1 cellular context compared by ENCODE assay signal in the genomic region with DNA sequence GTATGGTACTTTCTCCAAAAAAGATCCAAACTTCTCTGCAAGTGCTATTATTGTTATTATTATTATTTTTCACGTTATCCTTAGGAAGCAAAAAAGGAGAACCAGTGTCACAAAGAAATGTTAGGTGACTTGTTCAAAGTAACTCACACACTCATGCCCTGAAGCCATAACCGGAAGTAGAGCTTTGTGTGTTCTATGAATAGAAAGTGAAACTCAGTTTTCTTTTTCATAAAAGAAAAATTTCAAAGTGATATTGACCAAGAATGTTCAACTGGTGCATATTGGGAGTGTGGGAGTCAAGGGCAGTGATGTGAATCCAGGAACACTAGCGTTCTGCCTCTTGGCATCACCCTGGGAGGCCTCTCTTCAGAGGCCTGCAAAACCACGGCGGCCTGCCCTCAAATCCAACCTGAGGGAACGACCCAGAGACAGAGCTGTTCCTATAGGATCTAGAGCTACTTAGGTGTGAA.
TF ChIP-seq lines count a peak whose summit lies in the region.

No MANE protein-coding gene starts in this region.

TF ChIP-seq in K562, 482 proteins besides CTCF, POLR2A, EP300 and RAD21 (continued from another document and continues in another):
- TF ChIP-seq, protein P1, sequence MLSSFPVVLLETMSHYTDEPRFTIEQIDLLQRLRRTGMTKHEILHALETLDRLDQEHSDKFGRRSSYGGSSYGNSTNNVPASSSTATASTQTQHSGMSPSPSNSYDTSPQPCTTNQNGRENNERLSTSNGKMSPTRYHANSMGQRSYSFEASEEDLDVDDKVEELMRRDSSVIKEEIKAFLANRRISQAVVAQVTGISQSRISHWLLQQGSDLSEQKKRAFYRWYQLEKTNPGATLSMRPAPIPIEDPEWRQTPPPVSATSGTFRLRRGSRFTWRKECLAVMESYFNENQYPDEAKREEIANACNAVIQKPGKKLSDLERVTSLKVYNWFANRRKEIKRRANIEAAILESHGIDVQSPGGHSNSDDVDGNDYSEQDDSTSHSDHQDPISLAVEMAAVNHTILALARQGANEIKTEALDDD (IDR thresholded peaks at IDR 0.05) = no peak
- TF ChIP-seq MEF2D (tag; conservative IDR thresholded peaks at IDR 0.05; ENCODE audit: low read depth) (0 out of 2 replicates have a peak, but pooled peaks have one; percentile 76), ZNF76 (CRISPR knock-in tag; IDR thresholded peaks at IDR 0.05; ENCODE audit: borderline replicate concordance) (0 out of 2 replicates have a peak, but pooled peaks have one; percentile 52), ZNF583 (CRISPR knock-in tag; IDR thresholded peaks at IDR 0.05) (peak; percentile 82), MTA1 (IDR thresholded peaks at IDR 0.05; ENCODE audit: borderline replicate concordance) (no peak), ZNF124 (CRISPR knock-in tag; IDR thresholded peaks at IDR 0.05) (no peak), TEAD2 (tag; IDR thresholded peaks at IDR 0.05) (no peak), ZBTB7A (IDR thresholded peaks at IDR 0.05; ENCODE audit: borderline replicate concordance, control insufficient read depth, low read depth, low read length) (no peak), CHD4 (IDR thresholded peaks at IDR 0.05; ENCODE audit: insufficient read depth, insufficient replicate concordance, low read depth, low read length, poor library complexity, severe bottlenecking) (no peak), MAFG (tag; conservative IDR thresholded peaks at IDR 0.05) (no peak), GATAD2B (IDR thresholded peaks at IDR 0.05; ENCODE audit: borderline replicate concordance) (no peak), ZC3H8 (IDR thresholded peaks at IDR 0.05) (no peak), NFRKB (IDR thresholded peaks at IDR 0.05; ENCODE audit: low read depth) (peak; percentile 33; the same call in 1 of the 2 replicates), CSDE1 (IDR thresholded peaks at IDR 0.05) (no peak), DIDO1 (tag; IDR thresholded peaks at IDR 0.05; ENCODE audit: low read depth) (no peak), MYNN (IDR thresholded peaks at IDR 0.05) (no peak), MYNN (CRISPR knock-in tag; IDR thresholded peaks at IDR 0.05) (no peak), ZNF41 (CRISPR knock-in tag; conservative IDR thresholded peaks at IDR 0.05) (0 out of 2 replicates have a peak, but pooled peaks have one; percentile 15), PRMT5 (CRISPR knock-in tag; IDR thresholded peaks at IDR 0.05) (no peak), SREBF1 (IDR thresholded peaks at IDR 0.05; ENCODE audit: borderline replicate concordance, low read depth, low read length) (no peak), MCM5 (IDR thresholded peaks at IDR 0.05; ENCODE audit: low read depth) (no peak), RBBP5 (IDR thresholded peaks at IDR 0.05; ENCODE audit: borderline replicate concordance, insufficient read depth, low read length, poor library complexity, severe bottlenecking) (no peak), CREBBP (IDR thresholded peaks at IDR 0.05; ENCODE audit: low read depth, low read length) (no peak), ESRRB (CRISPR knock-in tag; IDR thresholded peaks at IDR 0.05; ENCODE audit: borderline replicate concordance) (no peak), HNRNPK (IDR thresholded peaks at IDR 0.05; ENCODE audit: low read depth, low read length, poor library complexity, severe bottlenecking) (no peak), RBM14 (IDR thresholded peaks at IDR 0.05; ENCODE audit: borderline replicate concordance, insufficient read depth, low read depth, low read length) (no peak), ZSCAN32 (CRISPR knock-in tag; IDR thresholded peaks at IDR 0.05) (no peak; the same call in 1 of the 2 replicates), SLC30A9 (CRISPR knock-in tag; IDR thresholded peaks at IDR 0.05) (no peak), JUN (IDR thresholded peaks at IDR 0.05; ENCODE audit: borderline replicate concordance, low read depth, low read length) (no peak), JUN (CRISPR knock-in tag; IDR thresholded peaks at IDR 0.05; ENCODE audit: borderline replicate concordance) (no peak), STAT5A (IDR thresholded peaks at IDR 0.05; ENCODE audit: borderline replicate concordance, low read length) (no peak), ZNF263 (CRISPR knock-in tag; IDR thresholded peaks at IDR 0.05; ENCODE audit: borderline replicate concordance) (no peak), HIVEP1 (CRISPR knock-in tag; IDR thresholded peaks at IDR 0.05) (no peak), ZBTB1 (CRISPR knock-in tag; IDR thresholded peaks at IDR 0.05; ENCODE audit: borderline replicate concordance, low read depth) (no peak), FOXJ2 (tag; IDR thresholded peaks at IDR 0.05) (no peak), ZNF57 (CRISPR knock-in tag; IDR thresholded peaks at IDR 0.05) (no peak), DNMT1 (IDR thresholded peaks at IDR 0.05) (no peak), SMAD3 (CRISPR knock-in tag; conservative IDR thresholded peaks at IDR 0.05) (peak; percentile 51; the same call in 1 of the 2 replicates), ZNF77 (CRISPR knock-in tag; IDR thresholded peaks at IDR 0.05) (no peak), PML (IDR thresholded peaks at IDR 0.05; ENCODE audit: low read length) (no peak), CEBPB (tag; IDR thresholded peaks at IDR 0.05) (no peak), LCOR (CRISPR knock-in tag; IDR thresholded peaks at IDR 0.05) (no peak), GABPB2 (CRISPR knock-in tag; conservative IDR thresholded peaks at IDR 0.05) (no peak), PYGO2 (tag; IDR thresholded peaks at IDR 0.05) (no peak)
- TF ChIP-seq, protein P2, sequence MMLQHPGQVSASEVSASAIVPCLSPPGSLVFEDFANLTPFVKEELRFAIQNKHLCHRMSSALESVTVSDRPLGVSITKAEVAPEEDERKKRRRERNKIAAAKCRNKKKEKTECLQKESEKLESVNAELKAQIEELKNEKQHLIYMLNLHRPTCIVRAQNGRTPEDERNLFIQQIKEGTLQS (IDR thresholded peaks at IDR 0.05) = no peak
- TF ChIP-seq, protein P2 (CRISPR knock-in tag; conservative IDR thresholded peaks at IDR 0.05) = no peak
- TF ChIP-seq, protein P3, sequence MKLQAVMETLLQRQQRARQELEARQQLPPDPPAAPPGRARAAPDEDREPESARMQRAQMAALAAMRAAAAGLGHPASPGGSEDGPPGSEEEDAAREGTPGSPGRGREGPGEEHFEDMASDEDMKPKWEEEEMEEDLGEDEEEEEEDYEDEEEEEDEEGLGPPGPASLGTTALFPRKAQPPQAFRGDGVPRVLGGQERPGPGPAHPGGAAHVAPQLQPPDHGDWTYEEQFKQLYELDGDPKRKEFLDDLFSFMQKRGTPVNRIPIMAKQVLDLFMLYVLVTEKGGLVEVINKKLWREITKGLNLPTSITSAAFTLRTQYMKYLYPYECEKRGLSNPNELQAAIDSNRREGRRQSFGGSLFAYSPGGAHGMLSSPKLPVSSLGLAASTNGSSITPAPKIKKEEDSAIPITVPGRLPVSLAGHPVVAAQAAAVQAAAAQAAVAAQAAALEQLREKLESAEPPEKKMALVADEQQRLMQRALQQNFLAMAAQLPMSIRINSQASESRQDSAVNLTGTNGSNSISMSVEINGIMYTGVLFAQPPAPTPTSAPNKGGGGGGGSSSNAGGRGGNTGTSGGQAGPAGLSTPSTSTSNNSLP (IDR thresholded peaks at IDR 0.05; ENCODE audit: borderline replicate concordance, low read depth, low read length) = no peak
- TF ChIP-seq, protein P4, sequence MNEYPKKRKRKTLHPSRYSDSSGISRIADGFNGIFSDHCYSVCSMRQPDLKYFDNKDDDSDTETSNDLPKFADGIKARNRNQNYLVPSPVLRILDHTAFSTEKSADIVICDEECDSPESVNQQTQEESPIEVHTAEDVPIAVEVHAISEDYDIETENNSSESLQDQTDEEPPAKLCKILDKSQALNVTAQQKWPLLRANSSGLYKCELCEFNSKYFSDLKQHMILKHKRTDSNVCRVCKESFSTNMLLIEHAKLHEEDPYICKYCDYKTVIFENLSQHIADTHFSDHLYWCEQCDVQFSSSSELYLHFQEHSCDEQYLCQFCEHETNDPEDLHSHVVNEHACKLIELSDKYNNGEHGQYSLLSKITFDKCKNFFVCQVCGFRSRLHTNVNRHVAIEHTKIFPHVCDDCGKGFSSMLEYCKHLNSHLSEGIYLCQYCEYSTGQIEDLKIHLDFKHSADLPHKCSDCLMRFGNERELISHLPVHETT (CRISPR knock-in tag; conservative IDR thresholded peaks at IDR 0.05 in 1 of 2, IDR thresholded peaks at IDR 0.05 in 1 of 2) = peak in 1 of 2 experiments; percentile 81; a peak in 2 of 4 replicates
- TF ChIP-seq, protein P5, sequence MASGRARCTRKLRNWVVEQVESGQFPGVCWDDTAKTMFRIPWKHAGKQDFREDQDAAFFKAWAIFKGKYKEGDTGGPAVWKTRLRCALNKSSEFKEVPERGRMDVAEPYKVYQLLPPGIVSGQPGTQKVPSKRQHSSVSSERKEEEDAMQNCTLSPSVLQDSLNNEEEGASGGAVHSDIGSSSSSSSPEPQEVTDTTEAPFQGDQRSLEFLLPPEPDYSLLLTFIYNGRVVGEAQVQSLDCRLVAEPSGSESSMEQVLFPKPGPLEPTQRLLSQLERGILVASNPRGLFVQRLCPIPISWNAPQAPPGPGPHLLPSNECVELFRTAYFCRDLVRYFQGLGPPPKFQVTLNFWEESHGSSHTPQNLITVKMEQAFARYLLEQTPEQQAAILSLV (tag; IDR thresholded peaks at IDR 0.05) = no peak; the same call in 1 of the 2 replicates
- TF ChIP-seq, protein P6, sequence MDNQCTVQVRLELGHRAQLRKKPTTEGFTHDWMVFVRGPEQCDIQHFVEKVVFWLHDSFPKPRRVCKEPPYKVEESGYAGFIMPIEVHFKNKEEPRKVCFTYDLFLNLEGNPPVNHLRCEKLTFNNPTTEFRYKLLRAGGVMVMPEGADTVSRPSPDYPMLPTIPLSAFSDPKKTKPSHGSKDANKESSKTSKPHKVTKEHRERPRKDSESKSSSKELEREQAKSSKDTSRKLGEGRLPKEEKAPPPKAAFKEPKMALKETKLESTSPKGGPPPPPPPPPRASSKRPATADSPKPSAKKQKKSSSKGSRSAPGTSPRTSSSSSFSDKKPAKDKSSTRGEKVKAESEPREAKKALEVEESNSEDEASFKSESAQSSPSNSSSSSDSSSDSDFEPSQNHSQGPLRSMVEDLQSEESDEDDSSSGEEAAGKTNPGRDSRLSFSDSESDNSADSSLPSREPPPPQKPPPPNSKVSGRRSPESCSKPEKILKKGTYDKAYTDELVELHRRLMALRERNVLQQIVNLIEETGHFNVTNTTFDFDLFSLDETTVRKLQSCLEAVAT (IDR thresholded peaks at IDR 0.05) = no peak
- TF ChIP-seq, protein P7, sequence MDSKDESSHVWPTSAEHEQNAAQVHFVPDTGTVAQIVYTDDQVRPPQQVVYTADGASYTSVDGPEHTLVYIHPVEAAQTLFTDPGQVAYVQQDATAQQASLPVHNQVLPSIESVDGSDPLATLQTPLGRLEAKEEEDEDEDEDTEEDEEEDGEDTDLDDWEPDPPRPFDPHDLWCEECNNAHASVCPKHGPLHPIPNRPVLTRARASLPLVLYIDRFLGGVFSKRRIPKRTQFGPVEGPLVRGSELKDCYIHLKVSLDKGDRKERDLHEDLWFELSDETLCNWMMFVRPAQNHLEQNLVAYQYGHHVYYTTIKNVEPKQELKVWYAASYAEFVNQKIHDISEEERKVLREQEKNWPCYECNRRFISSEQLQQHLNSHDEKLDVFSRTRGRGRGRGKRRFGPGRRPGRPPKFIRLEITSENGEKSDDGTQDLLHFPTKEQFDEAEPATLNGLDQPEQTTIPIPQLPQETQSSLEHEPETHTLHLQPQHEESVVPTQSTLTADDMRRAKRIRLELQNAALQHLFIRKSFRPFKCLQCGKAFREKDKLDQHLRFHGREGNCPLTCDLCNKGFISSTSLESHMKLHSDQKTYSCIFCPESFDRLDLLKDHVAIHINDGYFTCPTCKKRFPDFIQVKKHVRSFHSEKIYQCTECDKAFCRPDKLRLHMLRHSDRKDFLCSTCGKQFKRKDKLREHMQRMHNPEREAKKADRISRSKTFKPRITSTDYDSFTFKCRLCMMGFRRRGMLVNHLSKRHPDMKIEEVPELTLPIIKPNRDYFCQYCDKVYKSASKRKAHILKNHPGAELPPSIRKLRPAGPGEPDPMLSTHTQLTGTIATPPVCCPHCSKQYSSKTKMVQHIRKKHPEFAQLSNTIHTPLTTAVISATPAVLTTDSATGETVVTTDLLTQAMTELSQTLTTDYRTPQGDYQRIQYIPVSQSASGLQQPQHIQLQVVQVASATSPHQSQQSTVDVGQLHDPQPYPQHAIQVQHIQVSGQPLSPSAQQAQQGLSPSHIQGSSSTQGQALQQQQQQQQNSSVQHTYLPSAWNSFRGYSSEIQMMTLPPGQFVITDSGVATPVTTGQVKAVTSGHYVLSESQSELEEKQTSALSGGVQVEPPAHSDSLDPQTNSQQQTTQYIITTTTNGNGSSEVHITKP (IDR thresholded peaks at IDR 0.05; ENCODE audit: partially characterized antibody) = no peak
- TF ChIP-seq, protein P8, sequence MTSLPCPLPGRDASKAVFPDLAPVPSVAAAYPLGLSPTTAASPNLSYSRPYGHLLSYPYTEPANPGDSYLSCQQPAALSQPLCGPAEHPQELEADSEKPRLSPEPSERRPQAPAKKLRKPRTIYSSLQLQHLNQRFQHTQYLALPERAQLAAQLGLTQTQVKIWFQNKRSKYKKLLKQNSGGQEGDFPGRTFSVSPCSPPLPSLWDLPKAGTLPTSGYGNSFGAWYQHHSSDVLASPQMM (CRISPR knock-in tag; IDR thresholded peaks at IDR 0.05) = no peak
- TF ChIP-seq, protein P9, sequence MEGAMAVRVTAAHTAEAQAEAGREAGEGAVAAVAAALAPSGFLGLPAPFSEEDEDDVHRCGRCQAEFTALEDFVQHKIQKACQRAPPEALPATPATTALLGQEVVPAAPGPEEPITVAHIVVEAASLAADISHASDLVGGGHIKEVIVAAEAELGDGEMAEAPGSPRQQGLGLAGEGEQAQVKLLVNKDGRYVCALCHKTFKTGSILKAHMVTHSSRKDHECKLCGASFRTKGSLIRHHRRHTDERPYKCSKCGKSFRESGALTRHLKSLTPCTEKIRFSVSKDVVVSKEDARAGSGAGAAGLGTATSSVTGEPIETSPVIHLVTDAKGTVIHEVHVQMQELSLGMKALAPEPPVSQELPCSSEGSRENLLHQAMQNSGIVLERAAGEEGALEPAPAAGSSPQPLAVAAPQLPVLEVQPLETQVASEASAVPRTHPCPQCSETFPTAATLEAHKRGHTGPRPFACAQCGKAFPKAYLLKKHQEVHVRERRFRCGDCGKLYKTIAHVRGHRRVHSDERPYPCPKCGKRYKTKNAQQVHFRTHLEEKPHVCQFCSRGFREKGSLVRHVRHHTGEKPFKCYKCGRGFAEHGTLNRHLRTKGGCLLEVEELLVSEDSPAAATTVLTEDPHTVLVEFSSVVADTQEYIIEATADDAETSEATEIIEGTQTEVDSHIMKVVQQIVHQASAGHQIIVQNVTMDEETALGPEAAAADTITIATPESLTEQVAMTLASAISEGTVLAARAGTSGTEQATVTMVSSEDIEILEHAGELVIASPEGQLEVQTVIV (CRISPR knock-in tag; IDR thresholded peaks at IDR 0.05; ENCODE audit: borderline replicate concordance) = no peak
